In genomic region chr5:129591508-129592160, GRCh38 we compare ENCODE assay signal across 26 cellular contexts.
DNase-seq lines count a peak whose midpoint lies in the region; ATAC-seq, FAIRE-seq and TF ChIP-seq lines count a peak whose summit lies in the region.
"Had no signal": no experiment of that assay in that cellular context is flagged by ENCODE, and none has a peak within 500 bp of the region (broad histone marks: within the 10 kb centered on the region; RNA-seq: fewer than 3 reads in every experiment).

No MANE protein-coding gene starts in this region.

- no peak for DNase-seq in HepG2 (ENCODE audit: low spot score)
- DNase-seq in right lobe of liver: no peak
- DNase-seq in bronchial epithelial cell (ENCODE audit: low read depth): peak; percentile 61
- DNase-seq in fibroblast of pulmonary artery (ENCODE audit: low read depth): peak; percentile 8
- no peak for DNase-seq in effector memory CD4-positive, alpha-beta T cell
- no peak for DNase-seq in NCI-H526 (lab: John Stamatoyannopoulos, UW)
- DNase-seq: 8988T, ACHN, BE2C, GOT3, Karpas-422, MV-4-11, NCI-H1105, NCI-H1436 treated with DMSO at 0.1 percent for 48 hours, NCI-H187 treated with DMSO at 0.1 percent for 48 hours, NCI-H2171 treated with DMSO at 0.1 percent for 48 hours, NCI-H345, NCI-H524, NCI-H774, PC-3, Right ventricle myocardium superior had no signal

- no peak overlapping the region for H2AFZ ChIP-seq in HepG2 (ENCODE audit: low read length)

- H3K27me3 ChIP-seq in HepG2 (ENCODE audit: control insufficient read depth in 1 of 2, insufficient read depth in 2 of 2, low read length in 2 of 2) (no peaks in the 10 kb centered on the region), right lobe of liver (no peaks in the 10 kb centered on the region), bronchial epithelial cell (ENCODE audit: control insufficient read depth, insufficient read depth, low read length) (no peaks in the 10 kb centered on the region), skeletal muscle satellite cell (ENCODE audit: control insufficient read depth, insufficient read depth, low read length) (no peaks in the 10 kb centered on the region)
- no peaks in the 10 kb centered on the region for H3K27me3 ChIP-seq in effector memory CD4-positive, alpha-beta T cell (replicated peaks; ENCODE audit: control insufficient read depth, insufficient read depth, low read length, poor library complexity, severe bottlenecking)
- H3K27me3 ChIP-seq: BE2C had no signal

- H3K4me3 ChIP-seq in HepG2 (replicated peaks in 1 of 3; ENCODE audit: insufficient read depth in 1 of 3, low read depth in 2 of 3, low read length in 3 of 3): no peak overlapping the region
- H3K4me3 ChIP-seq in right lobe of liver: no peak overlapping the region
- no peak overlapping the region for H3K4me3 ChIP-seq in bronchial epithelial cell (ENCODE audit: low read depth, low read length)
- H3K4me3 ChIP-seq in fibroblast of pulmonary artery (replicated peaks; ENCODE audit: low read depth, low read length): no peak overlapping the region
- H3K4me3 ChIP-seq in skeletal muscle satellite cell (ENCODE audit: low read length): no peak overlapping the region
- H3K4me3 ChIP-seq in effector memory CD4-positive, alpha-beta T cell (ENCODE audit: insufficient read depth, low read depth, low read length, poor library complexity, severe bottlenecking): no peak overlapping the region
- H3K4me3 ChIP-seq: HAP-1 had no signal

- no TSS peak for BruUV-seq in HepG2 (replicated peaks; lab: Mats Ljungman, UMichigan)

- no peak for TF ChIP-seq RAD21 in HepG2 (CRISPR knock-in tag; IDR thresholded peaks at IDR 0.05)

- TF ChIP-seq EP300 in HepG2 (IDR thresholded peaks at IDR 0.05; ENCODE audit: low read depth in 2 of 2, low read length in 2 of 2) (no peak), HepG2 (CRISPR knock-in tag; IDR thresholded peaks at IDR 0.05; ENCODE audit: borderline replicate concordance) (no peak)

- H3K27ac ChIP-seq in HepG2 (ENCODE audit: extremely low read length, insufficient read depth, low read length): no peak overlapping the region
- H3K27ac ChIP-seq in right lobe of liver: no peak overlapping the region
- no peak overlapping the region for H3K27ac ChIP-seq in effector memory CD4-positive, alpha-beta T cell (ENCODE audit: insufficient read depth, low read length, poor library complexity, severe bottlenecking)

- CTCF ChIA-PET in HepG2 (lab: Yijun Ruan, JAX; ENCODE audit: low intra/inter-chr PET ratio, low total read pairs): no interaction called here

- no peaks in the 10 kb centered on the region for H3K79me2 ChIP-seq in HepG2 (ENCODE audit: insufficient read depth, low read length)

- POLR2A ChIA-PET in HepG2 (lab: Yijun Ruan, JAX): no interaction called here

- H3K36me3 ChIP-seq in HepG2 (replicated peaks in 1 of 2; ENCODE audit: control insufficient read depth in 1 of 2, insufficient read depth in 2 of 2, low read length in 2 of 2) (no peaks in the 10 kb centered on the region), right lobe of liver (no peaks in the 10 kb centered on the region), bronchial epithelial cell (ENCODE audit: control insufficient read depth, insufficient read depth, low read length) (no peaks in the 10 kb centered on the region), skeletal muscle satellite cell (ENCODE audit: insufficient read depth, low read length) (no peaks in the 10 kb centered on the region)
- no peaks in the 10 kb centered on the region for H3K36me3 ChIP-seq in effector memory CD4-positive, alpha-beta T cell (ENCODE audit: control insufficient read depth, insufficient read depth, low read length)
- H3K36me3 ChIP-seq: HAP-1 had no signal

- H3K9me3 ChIP-seq in HepG2 (ENCODE audit: low read length) (no peaks in the 10 kb centered on the region), right lobe of liver (no peaks in the 10 kb centered on the region), skeletal muscle satellite cell (replicated peaks; ENCODE audit: low read length) (no peaks in the 10 kb centered on the region)
- H3K9me3 ChIP-seq in effector memory CD4-positive, alpha-beta T cell (ENCODE audit: control insufficient read depth, low read length): no peaks in the 10 kb centered on the region
- H3K9me3 ChIP-seq: BE2C, HAP-1 had no signal

- H4K20me1 ChIP-seq in HepG2 (ENCODE audit: insufficient read depth, low read length): no peaks in the 10 kb centered on the region

- H3K4me2 ChIP-seq in HepG2 (ENCODE audit: low read depth, low read length): no peak overlapping the region
- peak overlapping the region; percentile 18 for H3K4me2 ChIP-seq in skeletal muscle satellite cell (ENCODE audit: low read length)

- intact Hi-C loops in HepG2 (cut with micrococcal nuclease; ENCODE audit: unreplicated experiment) (no loop called here), right lobe of liver (cut with DNase I) (no loop called here)

- FAIRE-seq in HepG2 (lab: Jason Lieb, UNC): no peak
- no peak for FAIRE-seq in bronchial epithelial cell (lab: Jason Lieb, UNC)
- FAIRE-seq: D721Med, G401.6 had no signal

- ATAC-seq in HepG2 (no peak), right lobe of liver (no peak), GM21825 (IDR thresholded peaks at IDR 0.05; ENCODE audit: unreplicated experiment) (no peak)
- ATAC-seq: PC-3 had no signal

- H3K9ac ChIP-seq in HepG2 (ENCODE audit: insufficient read depth, low read depth, low read length): no peak overlapping the region
- H3K9ac ChIP-seq in skeletal muscle satellite cell (ENCODE audit: low read depth, low read length): no peak overlapping the region

- TF ChIP-seq POLR2A in HepG2 (IDR thresholded peaks at IDR 0.05; ENCODE audit: insufficient read depth in 1 of 2, low read depth in 2 of 2, low read length in 2 of 2) (no peak), right lobe of liver (IDR thresholded peaks at IDR 0.05) (no peak)

- TF ChIP-seq CTCF in HepG2 (CRISPR knock-in tag; IDR thresholded peaks at IDR 0.05) (no peak), right lobe of liver (IDR thresholded peaks at IDR 0.05) (no peak), bronchial epithelial cell (IDR thresholded peaks at IDR 0.05; ENCODE audit: insufficient read depth, low read length, severe bottlenecking) (no peak), fibroblast of pulmonary artery (IDR thresholded peaks at IDR 0.05; ENCODE audit: low read length, missing control alignments) (no peak)

- H3K4me1 ChIP-seq in HepG2 (ENCODE audit: insufficient read depth, low read length): no peaks in the 10 kb centered on the region
- H3K4me1 ChIP-seq in right lobe of liver: no peaks in the 10 kb centered on the region
- H3K4me1 ChIP-seq in skeletal muscle satellite cell (ENCODE audit: control insufficient read depth, insufficient read depth, low read length): peaks cover 5% of the 10 kb centered on the region
- H3K4me1 ChIP-seq in effector memory CD4-positive, alpha-beta T cell (ENCODE audit: control insufficient read depth, insufficient read depth, low read length, poor library complexity, severe bottlenecking): no peaks in the 10 kb centered on the region
- H3K4me1 ChIP-seq: HAP-1 had no signal

- WGBS in HepG2 (ENCODE audit: low lambda C conversion rate): 0% methylated on average over 3 of the region's 3 CpGs
- WGBS in right lobe of liver (ENCODE audit: insufficient coverage, low coverage, low lambda C conversion rate, missing lambda C conversion rate): 26% methylated on average over 3 of the region's 3 CpGs

- in situ Hi-C loops in HepG2 (cut with HindIII; ENCODE audit: extremely low pct_ligation_motif_present, low pct_unique_long_range_greater_than_20kb): no loop called here

TF ChIP-seq in HepG2, 621 proteins besides CTCF, POLR2A, EP300 and RAD21:
- TF ChIP-seq ZNF503 (CRISPR knock-in tag; IDR thresholded peaks at IDR 0.05) (no peak), ZNF264 (CRISPR knock-in tag; IDR thresholded peaks at IDR 0.05) (no peak), MAFF (IDR thresholded peaks at IDR 0.05; ENCODE audit: low read depth, low read length) (0 out of 2 replicates have a peak, but pooled peaks have one; percentile 11), MAFK (conservative IDR thresholded peaks at IDR 0.05 in 1 of 2, IDR thresholded peaks at IDR 0.05 in 1 of 2; ENCODE audit: low read length in 2 of 2) (peak; percentile 25 to 35; a peak in 2 of 4 replicates), BCL6 (CRISPR knock-in tag; IDR thresholded peaks at IDR 0.05) (no peak)

Comparison
In these comparisons a context has a peak if more than half of its experiments do, and no peak if none do; other contexts are left out.
1. DNase-seq: peak in bronchial epithelial cell (single experiment) and fibroblast of pulmonary artery (single experiment); none in HepG2 (single experiment), right lobe of liver (0 of 3), effector memory CD4-positive, alpha-beta T cell (0 of 3) and NCI-H526 (0 of 2).